10 cellular contexts compared by ENCODE assay signal in the genomic region with DNA sequence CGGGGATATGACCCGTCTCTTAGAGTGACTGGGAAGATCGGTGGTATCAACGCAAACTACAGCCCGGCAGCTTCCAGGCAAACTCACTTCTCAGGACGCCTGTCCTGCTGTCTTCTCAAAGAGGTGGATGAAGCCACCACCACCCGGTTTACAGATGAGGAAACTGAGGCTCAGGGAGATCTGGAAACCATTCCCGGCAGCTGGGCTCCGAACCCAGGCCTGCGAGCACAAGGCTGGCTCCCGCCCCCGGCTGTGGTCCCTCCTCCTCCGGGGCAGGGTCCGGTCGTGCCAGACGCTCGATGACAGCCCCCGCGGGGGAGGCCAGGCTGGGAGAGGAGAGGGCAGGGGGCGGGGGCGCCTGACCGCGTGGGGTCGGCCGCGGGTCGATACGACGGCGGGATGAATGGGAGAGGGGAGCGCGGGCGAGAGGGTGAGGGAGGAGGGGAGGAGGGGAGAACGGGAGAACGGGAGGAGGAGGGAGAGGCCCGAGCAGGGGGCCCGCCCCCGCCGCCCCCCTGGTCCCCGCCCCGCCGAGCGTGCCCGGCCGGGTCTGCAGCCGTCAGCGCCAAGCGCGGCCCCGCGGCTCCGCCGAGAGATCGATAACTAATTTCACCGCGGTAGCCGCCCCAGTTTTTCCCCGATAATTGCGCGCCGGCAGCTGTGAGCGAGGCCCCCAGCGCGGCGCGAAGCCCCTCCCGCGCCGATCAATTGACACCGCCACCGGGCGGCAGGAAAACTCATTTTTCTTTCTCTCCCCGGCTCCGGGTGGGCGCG. TPM values are rescaled to one million over a fixed set of nuclear protein-coding genes. Genes with fewer than 3 reads are reported as not detected.
DNase-seq lines count a peak whose midpoint lies in the region; ATAC-seq, FAIRE-seq and TF ChIP-seq lines count a peak whose summit lies in the region.
"Had no signal": no experiment of that assay in that cellular context is flagged by ENCODE, and none has a peak within 500 bp of the region (broad histone marks: within the 10 kb centered on the region; RNA-seq: fewer than 3 reads in every experiment).

No MANE protein-coding gene starts in this region.

- DNase-seq in D721Med (ENCODE audit: insufficient read length, low spot score) = peak; percentile 67
- peak in 1 of 3 donors; percentile 44 for DNase-seq in Peyer's patch
- peak in 1 of 2 donors; percentile 17 for DNase-seq in heart right ventricle
- peak in 1 of 2 donors; percentile 43 for DNase-seq in psoas muscle
- DNase-seq in T1000 (lab: John Stamatoyannopoulos, UW) = no peak
- DNase-seq in globus pallidus (ENCODE audit: low spot score) = no peak
- DNase-seq: midbrain had no signal

- TF ChIP-seq CTCF in D721Med (IDR thresholded peaks at IDR 0.05; ENCODE audit: insufficient read depth, missing control alignments) (no peak), Peyer's patch (IDR thresholded peaks at IDR 0.05) (no peak), heart right ventricle (IDR thresholded peaks at IDR 0.05) (no peak), psoas muscle (IDR thresholded peaks at IDR 0.05) (no peak)

- H3K27me3 ChIP-seq in Peyer's patch (peaks cover 0 to 10% of the 10 kb centered on the region in 2 donors), heart right ventricle (peaks cover 0 to 46% (median 42%) of the 10 kb centered on the region in 7 donors), psoas muscle (ENCODE audit: insufficient read depth in 3 of 3, low read length in 2 of 3) (peaks cover 0 to 43% (median 4%) of the 10 kb centered on the region in 3 donors)

- 2% methylated on average over 30 to 76 of the region's 76 CpGs for WGBS in heart right ventricle, 2 donors
- 1 to 2% (median 1%) methylated on average over 36 to 74 of the region's 76 CpGs for WGBS in psoas muscle, 3 donors

- H3K9me3 ChIP-seq in Peyer's patch = no peaks in the 10 kb centered on the region
- H3K9me3 ChIP-seq in heart right ventricle = no peaks in the 10 kb centered on the region
- H3K9me3 ChIP-seq in psoas muscle = no peaks in the 10 kb centered on the region

- H3K4me3 ChIP-seq in Peyer's patch (peak overlapping the region; percentile 22 to 56 (median 48)), heart right ventricle (peak overlapping the region; percentile 7 to 52 (median 42)), psoas muscle (peak overlapping the region; percentile 55)

- peaks cover 0 to 14% (median 2%) of the 10 kb centered on the region in 4 donors for H3K4me1 ChIP-seq in Peyer's patch
- H3K4me1 ChIP-seq in heart right ventricle = peaks cover 0 to 16% (median 10%) of the 10 kb centered on the region in 9 donors
- H3K4me1 ChIP-seq in psoas muscle = no peaks in the 10 kb centered on the region

- no peak for FAIRE-seq in D721Med (lab: Jason Lieb, UNC)

- H3K27ac ChIP-seq in Peyer's patch (no peak overlapping the region), heart right ventricle (no peak overlapping the region), psoas muscle (no peak overlapping the region)

- no peaks in the 10 kb centered on the region for H3K36me3 ChIP-seq in Peyer's patch
- no peaks in the 10 kb centered on the region for H3K36me3 ChIP-seq in heart right ventricle
- no peaks in the 10 kb centered on the region for H3K36me3 ChIP-seq in psoas muscle (ENCODE audit: insufficient read depth in 1 of 2, low read depth in 1 of 2)

- intact Hi-C loops in heart right ventricle (cut with DNase I) (no loop called here), psoas muscle (cut with DNase I) (no loop called here)

- no peak for TF ChIP-seq POLR2A in Peyer's patch (IDR thresholded peaks at IDR 0.05)

- ATAC-seq in heart right ventricle = peak in 1 of 8 donors; percentile 13
- no peak for ATAC-seq in psoas muscle
- ATAC-seq in HG03039 (IDR thresholded peaks at IDR 0.05; ENCODE audit: unreplicated experiment) = no peak
- no peak for ATAC-seq in HG02852 (IDR thresholded peaks at IDR 0.05; ENCODE audit: unreplicated experiment)

RNA-seq across cellular contexts. Expression of gene IGLL1, which starts 14.0 kb away (rescaled TPM):
- total RNA-seq in Peyer's patch (not detected), heart right ventricle (not detected), psoas muscle (not detected)
- polyA plus RNA-seq in heart right ventricle (not detected), psoas muscle (not detected)
- total RNA-seq: activated CD8-positive, alpha-beta memory T cell treated with anti-CD3 and anti-CD28 coated beads for 36 hours had no signal
